In genomic region chr15:44689318-44689717, GRCh38 we compare ENCODE assay signal across 1 cellular context. TPM values are rescaled to one million over a fixed set of nuclear protein-coding genes. Genes with fewer than 3 reads are reported as not detected.
"Had no signal": no experiment of that assay in that cellular context is flagged by ENCODE, and none has a peak within 500 bp of the region (broad histone marks: within the 10 kb centered on the region; RNA-seq: fewer than 3 reads in every experiment).

No MANE protein-coding gene starts in this region.

RNA-seq across cellular contexts. Expression of gene PATL2, which starts 21.8 kb away (rescaled TPM):
- total RNA-seq: chondrocyte had no signal
